25 cellular contexts compared by ENCODE assay signal in genomic region chr5:1483064-1483463, GRCh38. TPM values are rescaled to one million over a fixed set of nuclear protein-coding genes. Genes with fewer than 3 reads are reported as not detected.
"Had no signal": no experiment of that assay in that cellular context is flagged by ENCODE, and none has a peak within 500 bp of the region (broad histone marks: within the 10 kb centered on the region; RNA-seq: fewer than 3 reads in every experiment).

No MANE protein-coding gene starts in this region.

- H3K4me3 Mint-ChIP-seq: activated naive CD4-positive, alpha-beta T cell treated with anti-CD3 and anti-CD28 coated beads, Interleukin-2, amount 50 U/mL, for 24 hours; nephron progenitor cell; stimulated activated naive CD8-positive, alpha-beta T cell treated with anti-CD3 and anti-CD28 coated beads, Interleukin-15, amount 100 ng/mL, for 72 hours; T-helper 2 cell treated with Interferon-gamma antibody and Interleukin-4, amounts not matched to agents 5 μg/mL and 100 μg/mL, for 36 hours had no signal

- H3K4me3 ChIP-seq: adrenal gland, hepatocyte, lower lobe of right lung, prostate gland, right atrium auricular region, suprapubic skin, transverse colon, vagina had no signal

- H3K4me2 ChIP-seq: hepatocyte had no signal

- H3K4me1 ChIP-seq: prostate gland had no signal

- H3K27me3 Mint-ChIP-seq: activated naive CD4-positive, alpha-beta T cell treated with anti-CD3 and anti-CD28 coated beads, Interleukin-2, amount 50 U/mL, for 24 hours; stimulated activated naive CD8-positive, alpha-beta T cell treated with anti-CD3 and anti-CD28 coated beads, Interleukin-15, amount 100 ng/mL, for 72 hours had no signal

- H3K36me3 ChIP-seq: transverse colon had no signal

- H3K36me3 Mint-ChIP-seq: activated naive CD4-positive, alpha-beta T cell treated with anti-CD3 and anti-CD28 coated beads, Interleukin-2, amount 50 U/mL, for 24 hours had no signal

- DNase-seq: activated CD4-positive, alpha-beta T cell treated with anti-CD3 and anti-CD28 coated beads for 48 hours; activated CD4-positive, CD25-positive, alpha-beta regulatory T cell; activated CD8-positive, alpha-beta memory T cell treated with anti-CD3 and anti-CD28 coated beads, Interleukin-2, amount 50 U/mL, for 48 hours; activated gamma-delta T cell; adrenal gland; dermis blood vessel endothelial cell; foreskin fibroblast; left colon; lower lobe of right lung; nephron progenitor cell; stimulated activated CD4-positive, alpha-beta T cell treated with anti-CD3 and anti-CD28 coated beads, Interleukin-2, amount 100 ng/mL, for 24 hours; stimulated activated naive CD8-positive, alpha-beta T cell treated with anti-CD3 and anti-CD28 coated beads, Interleukin-15, amount 100 ng/mL, for 72 hours; transverse colon had no signal

- H3K27me3 ChIP-seq: adrenal gland, hepatocyte, right atrium auricular region, suprapubic skin, transverse colon, vagina had no signal

- H2AFZ ChIP-seq: hepatocyte had no signal

- ATAC-seq: left colon; lower lobe of right lung; stimulated activated naive CD8-positive, alpha-beta T cell treated with anti-CD3 and anti-CD28 coated beads, Interleukin-15, amount 100 ng/mL, for 72 hours had no signal

- H3K9me3 Mint-ChIP-seq: activated naive CD4-positive, alpha-beta T cell treated with anti-CD3 and anti-CD28 coated beads, Interleukin-2, amount 50 U/mL, for 24 hours; nephron progenitor cell; stimulated activated naive CD8-positive, alpha-beta T cell treated with anti-CD3 and anti-CD28 coated beads, Interleukin-15, amount 100 ng/mL, for 72 hours; T-helper 2 cell treated with Interferon-gamma antibody and Interleukin-4, amounts not matched to agents 5 μg/mL and 100 μg/mL, for 36 hours had no signal

- H3K9me3 ChIP-seq: adrenal gland, lower lobe of right lung, prostate gland, right atrium auricular region, suprapubic skin, transverse colon, vagina had no signal

- H3K4me1 Mint-ChIP-seq: activated naive CD4-positive, alpha-beta T cell treated with anti-CD3 and anti-CD28 coated beads, Interleukin-2, amount 50 U/mL, for 24 hours; nephron progenitor cell had no signal

- H3K27ac ChIP-seq: adrenal gland, epithelial cell of prostate, hepatocyte, lower lobe of right lung, prostate gland, right atrium auricular region, suprapubic skin, transverse colon, vagina had no signal

- H3K27ac Mint-ChIP-seq: activated naive CD4-positive, alpha-beta T cell treated with anti-CD3 and anti-CD28 coated beads, Interleukin-2, amount 50 U/mL, for 24 hours; T-helper 2 cell treated with Interferon-gamma antibody and Interleukin-4, amounts not matched to agents 5 μg/mL and 100 μg/mL, for 36 hours had no signal

RNA-seq across cellular contexts. Expression of gene SLC6A3, which starts 37.8 kb away (rescaled TPM):
- total RNA-seq: adrenal gland, bronchial epithelial cell, chondrocyte, dermis blood vessel endothelial cell, glomerular endothelial cell, hepatocyte, left colon, osteocyte, transverse colon had no signal
- polyA plus RNA-seq: hepatocyte had no signal
